11 cellular contexts compared by ENCODE assay signal in genomic region chr17:18981642-18982424, GRCh38. TPM values are rescaled to one million over a fixed set of nuclear protein-coding genes. Genes with fewer than 3 reads are reported as not detected.
DNase-seq lines count a peak whose midpoint lies in the region.
"Had no signal": no experiment of that assay in that cellular context is flagged by ENCODE, and none has a peak within 500 bp of the region (broad histone marks: within the 10 kb centered on the region; RNA-seq: fewer than 3 reads in every experiment).

No MANE protein-coding gene starts in this region.

- DNase-seq in NCI-H1417 (lab: John Stamatoyannopoulos, UW), result peak in 2 of 3 experiments; percentile 5 to 48
- no peak for DNase-seq in NCI-H1417 treated with DMSO at 0.1 percent for 48 hours (lab: John Stamatoyannopoulos, UW)
- peak; percentile 95 for DNase-seq in NCI-H146 treated with DMSO at 0.1 percent for 48 hours (lab: John Stamatoyannopoulos, UW; ENCODE audit: unreplicated experiment)
- DNase-seq in epithelial cell of prostate (ENCODE audit: low read depth, low spot score), result no peak
- peak; percentile 48 for DNase-seq in renal cortical epithelial cell (ENCODE audit: low read depth)
- no peak for DNase-seq in DMS79 (lab: John Stamatoyannopoulos, UW)
- DNase-seq in NCI-H1436 (lab: John Stamatoyannopoulos, UW), result no peak
- DNase-seq in NOMO-1 treated with dmso at 0.1 percent for 144 hours (lab: John Stamatoyannopoulos, UW; ENCODE audit: unreplicated experiment), result no peak
- DNase-seq: BE2C, natural killer cell had no signal

- H3K27ac ChIP-seq in epithelial cell of prostate, result peak overlapping the region; percentile 55
- H3K27ac ChIP-seq: ascending aorta had no signal

RNA-seq across cellular contexts. Expression of gene FAM83G, which starts 22.7 kb away (rescaled TPM):
- total RNA-seq in renal cortical epithelial cell, result 16.8 and 17.9 TPM in 2 replicates

RNA-seq across cellular contexts. Expression of gene SLC5A10, which starts 29.9 kb away (rescaled TPM):
- total RNA-seq in renal cortical epithelial cell, result 0.50 and 0.87 TPM in 2 replicates
- total RNA-seq: ascending aorta had no signal

Comparison
In these comparisons a context has a peak if more than half of its experiments do, and no peak if none do; other contexts are left out.
1. DNase-seq: peak in NCI-H1417 (2 of 3), NCI-H146 treated with DMSO at 0.1 percent for 48 hours (single experiment) and renal cortical epithelial cell (single experiment); none in NCI-H1417 treated with DMSO at 0.1 percent for 48 hours (single experiment), epithelial cell of prostate (single experiment), DMS79 (single experiment), NCI-H1436 (single experiment) and NOMO-1 treated with dmso at 0.1 percent for 144 hours (single experiment).